ENCODE assay signal across 18 cellular contexts in genomic region chr1:12155328-12155727, GRCh38. TPM values are rescaled to one million over a fixed set of nuclear protein-coding genes. Genes with fewer than 3 reads are reported as not detected.
DNase-seq lines count a peak whose midpoint lies in the region; ATAC-seq and TF ChIP-seq lines count a peak whose summit lies in the region.
"Had no signal": no experiment of that assay in that cellular context is flagged by ENCODE, and none has a peak within 500 bp of the region (broad histone marks: within the 10 kb centered on the region; RNA-seq: fewer than 3 reads in every experiment).

No MANE protein-coding gene starts in this region.

- no peak overlapping the region for H3K4me3 ChIP-seq in foreskin fibroblast (ENCODE audit: low read depth in 1 of 2, low read length in 2 of 2)

- intact Hi-C loops in activated B cell treated with CpG ODN at 0.5 μM for 24 hours (cut with micrococcal nuclease), result no loop called here

- no peak for DNase-seq in activated naive CD8-positive, alpha-beta T cell treated with anti-CD3 and anti-CD28 coated beads, Interleukin-2, amount 50 U/mL, for 24 hours
- DNase-seq in activated B cell treated with CpG ODN at 0.5 μM for 24 hours, result no peak
- DNase-seq in immature natural killer cell, result no peak
- DNase-seq in foreskin fibroblast, result no peak
- no peak for DNase-seq in NCI-H187 treated with DMSO at 0.1 percent for 48 hours (lab: John Stamatoyannopoulos, UW)
- DNase-seq: activated CD4-positive, alpha-beta T cell treated with anti-CD3 and anti-CD28 coated beads, Interleukin-2, amount 50 U/mL, for 1 hour; activated T-cell treated with anti-CD3 and anti-CD28 coated beads, Interleukin-2, amount 50 U/mL, for 48 hours; effector CD4-positive, alpha-beta T cell; EL; HFFc6; KBM-7; NCI-H2029; NCI-H446; NK-92 treated with Interleukin-12 subunit alpha and Interleukin-12 subunit beta, amount 100 ng/mL, for 24 hours had no signal

- H3K36me3 Mint-ChIP-seq in activated naive CD8-positive, alpha-beta T cell, result peaks cover 3% of the 10 kb centered on the region
- H3K36me3 Mint-ChIP-seq in activated naive CD8-positive, alpha-beta T cell treated with anti-CD3 and anti-CD28 coated beads, Interleukin-2, amount 50 U/mL, for 24 hours (ENCODE audit: low read depth), result peaks cover 3% of the 10 kb centered on the region
- no peaks in the 10 kb centered on the region for H3K36me3 Mint-ChIP-seq in activated B cell treated with CpG ODN at 0.5 μM for 24 hours (ENCODE audit: low read depth)
- H3K36me3 Mint-ChIP-seq in immature natural killer cell, result no peaks in the 10 kb centered on the region

- H3K9me3 Mint-ChIP-seq in activated naive CD8-positive, alpha-beta T cell (ENCODE audit: low read depth), result no peaks in the 10 kb centered on the region
- H3K9me3 Mint-ChIP-seq in activated naive CD8-positive, alpha-beta T cell treated with anti-CD3 and anti-CD28 coated beads, Interleukin-2, amount 50 U/mL, for 24 hours, result peaks cover 7% of the 10 kb centered on the region
- H3K9me3 Mint-ChIP-seq in activated B cell treated with CpG ODN at 0.5 μM for 24 hours, result no peaks in the 10 kb centered on the region
- H3K9me3 Mint-ChIP-seq in immature natural killer cell, result no peaks in the 10 kb centered on the region
- H3K9me3 Mint-ChIP-seq: HFFc6 had no signal

- H3K4me1 Mint-ChIP-seq in activated naive CD8-positive, alpha-beta T cell (ENCODE audit: low read depth), result peaks cover 77% of the 10 kb centered on the region
- peaks cover 91% of the 10 kb centered on the region for H3K4me1 Mint-ChIP-seq in activated naive CD8-positive, alpha-beta T cell treated with anti-CD3 and anti-CD28 coated beads, Interleukin-2, amount 50 U/mL, for 24 hours
- H3K4me1 Mint-ChIP-seq in activated B cell treated with CpG ODN at 0.5 μM for 24 hours (peaks cover 83% of the 10 kb centered on the region), immature natural killer cell (peaks cover 79 to 86% of the 10 kb centered on the region in 2 donors)

- H3K4me3 Mint-ChIP-seq in activated naive CD8-positive, alpha-beta T cell, result no peak overlapping the region
- H3K4me3 Mint-ChIP-seq in activated naive CD8-positive, alpha-beta T cell treated with anti-CD3 and anti-CD28 coated beads, Interleukin-2, amount 50 U/mL, for 24 hours, result no peak overlapping the region
- H3K4me3 Mint-ChIP-seq in activated B cell treated with CpG ODN at 0.5 μM for 24 hours (no peak overlapping the region), immature natural killer cell (peak overlapping the region in 2 of 5 donors; percentile 0 to 36)
- H3K4me3 Mint-ChIP-seq: HFFc6 had no signal

- no peak for ATAC-seq in activated naive CD8-positive, alpha-beta T cell treated with anti-CD3 and anti-CD28 coated beads, Interleukin-2, amount 50 U/mL, for 24 hours
- no peak for ATAC-seq in activated B cell treated with CpG ODN at 0.5 μM for 24 hours (ENCODE audit: low read depth)
- ATAC-seq in GM19351 (IDR thresholded peaks at IDR 0.05; ENCODE audit: unreplicated experiment), result no peak
- ATAC-seq: right cardiac atrium had no signal

- CTCF ChIA-PET in activated B cell treated with CpG ODN at 0.5 μM for 24 hours (lab: Charles Lee), result interaction anchor here (9.2 kb wide), 1 partner anchor 30 kb away, joined by 80 read pairs; no protein-coding TSS in a partner anchor

- peak overlapping the region; percentile 81 for H3K27ac Mint-ChIP-seq in activated naive CD8-positive, alpha-beta T cell
- no peak overlapping the region for H3K27ac Mint-ChIP-seq in activated naive CD8-positive, alpha-beta T cell treated with anti-CD3 and anti-CD28 coated beads, Interleukin-2, amount 50 U/mL, for 24 hours
- H3K27ac Mint-ChIP-seq in activated B cell treated with CpG ODN at 0.5 μM for 24 hours (peak overlapping the region; percentile 80), immature natural killer cell (peak overlapping the region; percentile 74 to 99 (median 86))
- H3K27ac Mint-ChIP-seq: HFFc6 had no signal

- POLR2A ChIA-PET in activated B cell treated with CpG ODN at 0.5 μM for 24 hours (lab: Charles Lee), result interaction anchor here (1.9 kb wide), 1 partner anchor 31 kb away, joined by 7 read pairs; no protein-coding TSS in a partner anchor

- TF ChIP-seq CTCF in activated B cell treated with CpG ODN at 0.5 μM for 24 hours (IDR thresholded peaks at IDR 0.05) (no peak), foreskin fibroblast (IDR thresholded peaks at IDR 0.05; ENCODE audit: low read depth, low read length) (no peak)

- no peaks in the 10 kb centered on the region for H3K27me3 Mint-ChIP-seq in activated naive CD8-positive, alpha-beta T cell
- no peaks in the 10 kb centered on the region for H3K27me3 Mint-ChIP-seq in activated naive CD8-positive, alpha-beta T cell treated with anti-CD3 and anti-CD28 coated beads, Interleukin-2, amount 50 U/mL, for 24 hours
- no peaks in the 10 kb centered on the region for H3K27me3 Mint-ChIP-seq in activated B cell treated with CpG ODN at 0.5 μM for 24 hours
- peaks cover 5 to 10% (median 8%) of the 10 kb centered on the region in 3 donors for H3K27me3 Mint-ChIP-seq in immature natural killer cell (ENCODE audit: low read depth in 3 of 3)

RNA-seq across cellular contexts. Expression of gene TNFRSF1B, which starts 11.5 kb away (rescaled TPM):
- 89.0 and 98.6 TPM in 2 replicates for total RNA-seq in activated B cell treated with CpG ODN at 0.5 μM for 24 hours
- 100 to 1,000 TPM; 162 to 269 (median 165) TPM for polyA plus RNA-seq in immature natural killer cell
- total RNA-seq: RPMI7951 had no signal
